Comparison of ENCODE assay signal across 20 cellular contexts in the genomic region with DNA sequence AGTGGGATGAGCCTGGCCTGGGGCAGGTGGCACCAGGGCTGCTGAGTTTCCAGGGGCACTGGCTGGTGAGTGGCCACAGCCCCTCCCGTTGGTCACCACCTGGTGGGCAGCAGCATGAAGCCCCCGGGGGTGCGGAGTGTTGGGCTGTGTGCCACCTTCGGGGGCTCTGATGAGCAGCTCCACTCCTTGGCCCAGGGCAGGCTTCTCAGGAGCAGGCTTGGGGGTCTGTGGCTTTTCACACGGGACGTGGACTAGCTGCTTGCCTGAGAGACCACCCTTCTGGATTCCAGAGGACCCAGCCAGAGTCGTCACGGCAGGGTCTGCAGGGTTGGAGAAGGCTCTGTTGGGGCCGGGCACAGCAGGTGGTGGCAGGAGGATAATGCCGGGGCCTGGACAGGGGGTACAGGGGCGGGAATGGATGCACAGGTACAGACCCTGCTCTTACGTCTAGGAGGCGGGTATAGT.
"Had no signal": no experiment of that assay in that cellular context is flagged by ENCODE, and none has a peak within 500 bp of the region (broad histone marks: within the 10 kb centered on the region; RNA-seq: fewer than 3 reads in every experiment).

No MANE protein-coding gene starts in this region.

- H3K9me3 ChIP-seq: esophagus squamous epithelium, heart right ventricle, mucosa of descending colon, pancreas, suprapubic skin, transverse colon, vagina had no signal

- H3K27me3 ChIP-seq: esophagus squamous epithelium, heart right ventricle, pancreas, suprapubic skin, transverse colon, vagina had no signal

- H3K4me1 ChIP-seq: esophagus squamous epithelium, heart right ventricle, pancreas, suprapubic skin, transverse colon, vagina had no signal

- DNase-seq: dermis blood vessel endothelial cell; effector memory CD4-positive, alpha-beta T cell; esophagus squamous epithelium; foreskin melanocyte; glutamatergic neuron; heart right ventricle; immature natural killer cell; left ventricle myocardium superior; mucosa of descending colon; naive B cell; occipital lobe; pancreas; stimulated activated CD4-positive, alpha-beta T cell treated with anti-CD3 and anti-CD28 coated beads, Interleukin-4, amount 100 ng/mL, for 4 hours; stimulated activated naive B cell treated with anti-CD40 and anti-IgM and Interleukin-4, amounts not matched to agents 10 μg/mL and 1 μg/mL and 100 μg/mL, for 72 hours; transverse colon had no signal

- H3K27ac ChIP-seq: coronary artery, esophagus squamous epithelium, heart right ventricle, pancreas, suprapubic skin, transverse colon, vagina had no signal

- ATAC-seq: left ventricle myocardium superior; mucosa of descending colon; pancreas; sciatic nerve; stimulated activated naive B cell treated with anti-CD40 and anti-IgM and Interleukin-4, amounts not matched to agents 10 μg/mL and 1 μg/mL and 100 μg/mL, for 72 hours had no signal

- H3K4me3 ChIP-seq: coronary artery, esophagus squamous epithelium, heart right ventricle, lung, mucosa of descending colon, pancreas, suprapubic skin, transverse colon, vagina had no signal

- H3K36me3 ChIP-seq: esophagus squamous epithelium, heart right ventricle, pancreas, suprapubic skin, transverse colon, vagina had no signal
